ENCODE assay signal across 28 cellular contexts in the genomic region with DNA sequence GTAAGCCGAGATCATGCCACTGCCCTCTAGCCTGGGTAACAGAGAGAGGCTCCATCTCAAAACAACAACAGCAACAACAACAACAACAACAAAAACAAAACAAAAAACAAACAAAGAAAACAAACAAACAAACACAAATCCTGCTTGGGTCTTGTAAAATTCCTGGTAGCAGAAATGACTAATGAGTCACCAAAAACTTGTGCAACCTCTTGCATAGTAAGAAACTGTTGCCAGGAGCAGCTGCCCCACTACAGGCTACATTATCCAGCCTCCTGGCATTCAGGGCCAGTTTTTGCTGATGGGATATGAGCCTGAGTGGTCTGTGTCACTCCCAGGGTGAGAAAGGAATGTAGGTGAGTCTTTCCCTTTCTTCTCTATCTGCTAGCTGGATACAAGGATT.
DNase-seq lines count a peak whose midpoint lies in the region; ATAC-seq and TF ChIP-seq lines count a peak whose summit lies in the region.
"Had no signal": no experiment of that assay in that cellular context is flagged by ENCODE, and none has a peak within 500 bp of the region (broad histone marks: within the 10 kb centered on the region; RNA-seq: fewer than 3 reads in every experiment).

No MANE protein-coding gene starts in this region.

- H3K4me3 ChIP-seq in MG63 (no peak overlapping the region), adrenal gland (no peak overlapping the region), fibroblast of villous mesenchyme (ENCODE audit: low read depth, low read length) (no peak overlapping the region), heart left ventricle (no peak overlapping the region)
- H3K4me3 ChIP-seq: A549; BLaER1 treated with 17β-estradiol and CSF1 and Interleukin-3, amounts not matched to agents 10 nM and 100 nM; colonic mucosa; GM23338; heart right ventricle; PC-9; SJSA1 had no signal

- ATAC-seq in heart left ventricle = no peak
- ATAC-seq: A549, GM23338, left ventricle myocardium superior, WTC11 had no signal

- H3K27me3 ChIP-seq in MG63 = no peaks in the 10 kb centered on the region; the same call in 1 of the 2 replicates
- H3K27me3 ChIP-seq in adrenal gland = peaks cover 12% of the 10 kb centered on the region
- H3K27me3 ChIP-seq in heart left ventricle = peaks cover 0 to 31% (median 4%) of the 10 kb centered on the region in 9 donors
- H3K27me3 ChIP-seq: colonic mucosa had no signal

- TF ChIP-seq POLR2A in adrenal gland (IDR thresholded peaks at IDR 0.05) (no peak), heart left ventricle (IDR thresholded peaks at IDR 0.05) (no peak)

- H3K27ac ChIP-seq in adrenal gland (no peak overlapping the region), heart left ventricle (no peak overlapping the region)
- H3K27ac ChIP-seq: A549, colonic mucosa, heart right ventricle, HL-60, PC-9, SJSA1 had no signal

- H3K9me3 ChIP-seq in MG63 (no peaks in the 10 kb centered on the region), adrenal gland (replicated peaks in 1 of 3) (no peaks in the 10 kb centered on the region), heart left ventricle (no peaks in the 10 kb centered on the region)
- H3K9me3 ChIP-seq: A549; BLaER1 treated with 17β-estradiol and CSF1 and Interleukin-3, amounts not matched to agents 10 nM and 100 nM; colonic mucosa; heart right ventricle; SJSA1 had no signal

- no peaks in the 10 kb centered on the region for H3K4me1 ChIP-seq in adrenal gland (replicated peaks in 1 of 2)
- no peaks in the 10 kb centered on the region for H3K4me1 ChIP-seq in heart left ventricle
- H3K4me1 ChIP-seq: A549, colonic mucosa, heart right ventricle, SJSA1 had no signal

- 82 to 100% (median 93%) methylated on average over 1 of the region's 1 CpG for WGBS in adrenal gland, 4 donors
- WGBS in heart left ventricle, 4 donors = 96 to 100% (median 99%) methylated on average over 1 of the region's 1 CpG

- DNase-seq in AG08395 (ENCODE audit: low spot score) (peak; percentile 8), MG63 (peak; percentile 41), adrenal gland (peak in 4 of 7 donors; percentile 20 to 35 (median 25)), fibroblast of villous mesenchyme (ENCODE audit: low read depth) (peak; percentile 70), NCI-H187 (lab: John Stamatoyannopoulos, UW) (no peak), cerebellum (ENCODE audit: low spot score) (no peak), heart left ventricle (no peak)
- DNase-seq in stimulated activated CD8-positive, alpha-beta memory T cell treated with anti-CD3 and anti-CD28 coated beads, Interleukin-4, amount 100 ng/mL, for 48 hours = no peak
- DNase-seq: activated CD4-positive, alpha-beta T cell treated with anti-CD3 and anti-CD28 coated beads, Interleukin-2, amount 50 U/mL, for 48 hours; activated CD8-positive, alpha-beta memory T cell treated with anti-CD3 and anti-CD28 coated beads, Interleukin-2, amount 50 U/mL, for 48 hours; Calu3; colonic mucosa; EL; endodermal cell; heart right ventricle; IMR-90; left ventricle myocardium superior; NCI-H1694; NCI-H774; posterior cingulate gyrus; T-helper 2 cell had no signal

- intact Hi-C loops in adrenal gland (cut with DNase I) = no loop called here
- intact Hi-C loops in heart left ventricle (cut with DNase I) = no loop called here

- TF ChIP-seq CTCF in adrenal gland (IDR thresholded peaks at IDR 0.05) (no peak), fibroblast of villous mesenchyme (IDR thresholded peaks at IDR 0.05; ENCODE audit: insufficient read depth, low read depth, low read length) (no peak), heart left ventricle (IDR thresholded peaks at IDR 0.05) (no peak)

- H3K36me3 ChIP-seq in MG63 = no peaks in the 10 kb centered on the region
- H3K36me3 ChIP-seq in adrenal gland (replicated peaks in 1 of 2) = no peaks in the 10 kb centered on the region
- H3K36me3 ChIP-seq in heart left ventricle = no peaks in the 10 kb centered on the region
- H3K36me3 ChIP-seq: BLaER1 treated with 17β-estradiol and CSF1 and Interleukin-3, amounts not matched to agents 10 nM and 100 nM; colonic mucosa; heart right ventricle; SJSA1 had no signal

Comparison
In these comparisons a context has a peak if more than half of its experiments do, and no peak if none do; other contexts are left out.
1. DNase-seq: peak in AG08395 (single experiment), MG63 (single experiment), adrenal gland (4 of 7) and fibroblast of villous mesenchyme (single experiment); none in stimulated activated CD8-positive, alpha-beta memory T cell treated with anti-CD3 and anti-CD28 coated beads, Interleukin-4, amount 100 ng/mL, for 48 hours (single experiment), NCI-H187 (0 of 2), cerebellum (single experiment) and heart left ventricle (0 of 5).